In the genomic region with DNA sequence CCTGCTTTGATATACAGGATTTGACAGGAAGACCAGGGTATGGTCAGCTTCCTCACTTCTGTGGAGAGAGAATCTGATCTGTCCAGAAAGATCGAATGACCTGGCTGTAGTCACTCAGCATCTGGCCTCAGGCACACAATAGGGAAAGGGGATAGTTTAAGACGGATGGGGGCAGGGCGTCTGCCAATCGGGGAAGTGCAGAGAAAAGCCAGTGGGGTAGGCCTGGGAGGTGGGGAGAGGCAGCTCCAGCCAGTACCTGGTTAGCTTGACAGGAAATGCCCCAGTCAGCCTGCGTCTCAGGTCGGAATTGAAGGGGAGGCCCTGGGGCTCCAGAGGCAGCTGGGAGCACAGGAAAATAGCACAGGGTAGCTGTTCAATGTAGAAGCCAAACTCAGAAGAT, we compare ENCODE assay signal across 2 cellular contexts.
TF ChIP-seq lines count a peak whose summit lies in the region.

No MANE protein-coding gene starts in this region.

TF ChIP-seq in liver, 16 proteins besides CTCF, POLR2A, EP300 and RAD21:
- TF ChIP-seq GABPA (IDR thresholded peaks at IDR 0.05 in 1 of 2, conservative IDR thresholded peaks at IDR 0.05 in 1 of 2) = no peak
- TF ChIP-seq SP1 (IDR thresholded peaks at IDR 0.05) = peak; percentile 16
- no peak for TF ChIP-seq FOXA2 (IDR thresholded peaks at IDR 0.05)
- TF ChIP-seq, protein P1, sequence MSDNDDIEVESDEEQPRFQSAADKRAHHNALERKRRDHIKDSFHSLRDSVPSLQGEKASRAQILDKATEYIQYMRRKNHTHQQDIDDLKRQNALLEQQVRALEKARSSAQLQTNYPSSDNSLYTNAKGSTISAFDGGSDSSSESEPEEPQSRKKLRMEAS (IDR thresholded peaks at IDR 0.05) = no peak
- TF ChIP-seq TAF1 (conservative IDR thresholded peaks at IDR 0.05) = no peak
- TF ChIP-seq EGR1 (IDR thresholded peaks at IDR 0.05; ENCODE audit: low read depth in 2 of 2) = no peak
- no peak for TF ChIP-seq HNF4G (IDR thresholded peaks at IDR 0.05)
- peak; percentile 48 for TF ChIP-seq NR2F2 (IDR thresholded peaks at IDR 0.05)
- TF ChIP-seq, protein P2, sequence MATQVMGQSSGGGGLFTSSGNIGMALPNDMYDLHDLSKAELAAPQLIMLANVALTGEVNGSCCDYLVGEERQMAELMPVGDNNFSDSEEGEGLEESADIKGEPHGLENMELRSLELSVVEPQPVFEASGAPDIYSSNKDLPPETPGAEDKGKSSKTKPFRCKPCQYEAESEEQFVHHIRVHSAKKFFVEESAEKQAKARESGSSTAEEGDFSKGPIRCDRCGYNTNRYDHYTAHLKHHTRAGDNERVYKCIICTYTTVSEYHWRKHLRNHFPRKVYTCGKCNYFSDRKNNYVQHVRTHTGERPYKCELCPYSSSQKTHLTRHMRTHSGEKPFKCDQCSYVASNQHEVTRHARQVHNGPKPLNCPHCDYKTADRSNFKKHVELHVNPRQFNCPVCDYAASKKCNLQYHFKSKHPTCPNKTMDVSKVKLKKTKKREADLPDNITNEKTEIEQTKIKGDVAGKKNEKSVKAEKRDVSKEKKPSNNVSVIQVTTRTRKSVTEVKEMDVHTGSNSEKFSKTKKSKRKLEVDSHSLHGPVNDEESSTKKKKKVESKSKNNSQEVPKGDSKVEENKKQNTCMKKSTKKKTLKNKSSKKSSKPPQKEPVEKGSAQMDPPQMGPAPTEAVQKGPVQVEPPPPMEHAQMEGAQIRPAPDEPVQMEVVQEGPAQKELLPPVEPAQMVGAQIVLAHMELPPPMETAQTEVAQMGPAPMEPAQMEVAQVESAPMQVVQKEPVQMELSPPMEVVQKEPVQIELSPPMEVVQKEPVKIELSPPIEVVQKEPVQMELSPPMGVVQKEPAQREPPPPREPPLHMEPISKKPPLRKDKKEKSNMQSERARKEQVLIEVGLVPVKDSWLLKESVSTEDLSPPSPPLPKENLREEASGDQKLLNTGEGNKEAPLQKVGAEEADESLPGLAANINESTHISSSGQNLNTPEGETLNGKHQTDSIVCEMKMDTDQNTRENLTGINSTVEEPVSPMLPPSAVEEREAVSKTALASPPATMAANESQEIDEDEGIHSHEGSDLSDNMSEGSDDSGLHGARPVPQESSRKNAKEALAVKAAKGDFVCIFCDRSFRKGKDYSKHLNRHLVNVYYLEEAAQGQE (IDR thresholded peaks at IDR 0.05) = no peak
- no peak for TF ChIP-seq RXRA (IDR thresholded peaks at IDR 0.05)
- TF ChIP-seq, protein P3, sequence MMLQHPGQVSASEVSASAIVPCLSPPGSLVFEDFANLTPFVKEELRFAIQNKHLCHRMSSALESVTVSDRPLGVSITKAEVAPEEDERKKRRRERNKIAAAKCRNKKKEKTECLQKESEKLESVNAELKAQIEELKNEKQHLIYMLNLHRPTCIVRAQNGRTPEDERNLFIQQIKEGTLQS (IDR thresholded peaks at IDR 0.05) = no peak

TF ChIP-seq in HepG2, 621 proteins besides CTCF, POLR2A, EP300 and RAD21:
- TF ChIP-seq ZNF557 (CRISPR knock-in tag; IDR thresholded peaks at IDR 0.05) = no peak
- TF ChIP-seq, protein P4, sequence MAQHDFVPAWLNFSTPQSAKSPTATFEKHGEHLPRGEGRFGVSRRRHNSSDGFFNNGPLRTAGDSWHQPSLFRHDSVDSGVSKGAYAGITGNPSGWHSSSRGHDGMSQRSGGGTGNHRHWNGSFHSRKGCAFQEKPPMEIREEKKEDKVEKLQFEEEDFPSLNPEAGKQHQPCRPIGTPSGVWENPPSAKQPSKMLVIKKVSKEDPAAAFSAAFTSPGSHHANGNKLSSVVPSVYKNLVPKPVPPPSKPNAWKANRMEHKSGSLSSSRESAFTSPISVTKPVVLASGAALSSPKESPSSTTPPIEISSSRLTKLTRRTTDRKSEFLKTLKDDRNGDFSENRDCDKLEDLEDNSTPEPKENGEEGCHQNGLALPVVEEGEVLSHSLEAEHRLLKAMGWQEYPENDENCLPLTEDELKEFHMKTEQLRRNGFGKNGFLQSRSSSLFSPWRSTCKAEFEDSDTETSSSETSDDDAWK (CRISPR knock-in tag; IDR thresholded peaks at IDR 0.05) = no peak
